34 cellular contexts compared by ENCODE assay signal in genomic region chr9:37001461-37001860, GRCh38. TPM values are rescaled to one million over a fixed set of nuclear protein-coding genes. Genes with fewer than 3 reads are reported as not detected.
DNase-seq lines count a peak whose midpoint lies in the region; ATAC-seq, FAIRE-seq and TF ChIP-seq lines count a peak whose summit lies in the region.
"Had no signal": no experiment of that assay in that cellular context is flagged by ENCODE, and none has a peak within 500 bp of the region (broad histone marks: within the 10 kb centered on the region; RNA-seq: fewer than 3 reads in every experiment).

No MANE protein-coding gene starts in this region.

- peak overlapping the region; percentile 86 for H3K4me2 ChIP-seq in OCI-LY7 (ENCODE audit: low read length)

- H3K36me3 Mint-ChIP-seq in memory B cell: peaks cover 34% of the 10 kb centered on the region
- H3K36me3 Mint-ChIP-seq in activated CD4-positive, alpha-beta T cell treated with anti-CD3 and anti-CD28 coated beads for 36 hours (ENCODE audit: low read depth): no peaks in the 10 kb centered on the region

- no peaks in the 10 kb centered on the region for H3K9me3 ChIP-seq in OCI-LY7 (ENCODE audit: low read length)
- H3K9me3 ChIP-seq: left lung, neutrophil, thoracic aorta, uterus had no signal

- no peaks in the 10 kb centered on the region for H3K27me3 Mint-ChIP-seq in memory B cell
- H3K27me3 Mint-ChIP-seq in activated CD4-positive, alpha-beta T cell treated with anti-CD3 and anti-CD28 coated beads for 36 hours: peaks cover 35% of the 10 kb centered on the region

- H3K27ac ChIP-seq in OCI-LY7 (ENCODE audit: low read depth, low read length, poor library complexity, severe bottlenecking): peak overlapping the region; percentile 96
- H3K27ac ChIP-seq: dorsolateral prefrontal cortex, left lung, neutrophil, thoracic aorta, uterus had no signal

- intact Hi-C loops in OCI-LY7 (cut with micrococcal nuclease; ENCODE audit: unreplicated experiment): loop anchor here (5.0 kb wide), 1 partner anchor 121 kb away; the partner anchor contains the start of gene ZCCHC7
- intact Hi-C loops in activated CD4-positive, alpha-beta T cell treated with anti-CD3 and anti-CD28 coated beads for 36 hours (cut with DNase I, micrococcal nuclease): no loop called here

- no peak for TF ChIP-seq POLR2A in GM12892 (IDR thresholded peaks at IDR 0.05; ENCODE audit: low read depth, low read length)

- no peaks in the 10 kb centered on the region for H4K20me1 ChIP-seq in OCI-LY7 (ENCODE audit: insufficient read depth, low read length)

- no TSS peak for BruUV-seq in OCI-LY7 (replicated peaks; lab: Mats Ljungman, UMichigan)

- peaks cover 68% of the 10 kb centered on the region for H3K4me1 Mint-ChIP-seq in memory B cell
- no peaks in the 10 kb centered on the region for H3K4me1 Mint-ChIP-seq in activated CD4-positive, alpha-beta T cell treated with anti-CD3 and anti-CD28 coated beads for 36 hours
- H3K4me1 Mint-ChIP-seq: activated CD4-positive, alpha-beta T cell treated with anti-CD3 and anti-CD28 coated beads, Interleukin-2, amount 10 ng/mL, durations not matched to agents 24 days and 14 days had no signal

- POLR2A ChIA-PET in OCI-LY7 (lab: Charles Lee): interaction anchor here (0.6 to 1.5 kb wide), 6 partner anchors 25 to 321 kb away, joined by 3 to 5 read pairs (median 4); no protein-coding TSS in a partner anchor
- POLR2A ChIA-PET in activated CD4-positive, alpha-beta T cell treated with anti-CD3 and anti-CD28 coated beads for 36 hours (lab: Charles Lee): no interaction called here

- H3K4me1 ChIP-seq in OCI-LY7 (ENCODE audit: insufficient read depth, low read length, poor library complexity, severe bottlenecking): peaks cover 100% of the 10 kb centered on the region
- H3K4me1 ChIP-seq: left lung, uterus had no signal

- no peaks in the 10 kb centered on the region for H3K9me2 ChIP-seq in OCI-LY7 (ENCODE audit: insufficient read depth, low read length)

- peak overlapping the region; percentile 81 for H3K4me3 Mint-ChIP-seq in memory B cell
- no peak overlapping the region for H3K4me3 Mint-ChIP-seq in activated CD4-positive, alpha-beta T cell treated with anti-CD3 and anti-CD28 coated beads for 36 hours
- H3K4me3 Mint-ChIP-seq: activated CD4-positive, alpha-beta T cell treated with anti-CD3 and anti-CD28 coated beads, Interleukin-2, amount 10 ng/mL, durations not matched to agents 24 days and 14 days; activated T-cell treated with anti-CD3 and anti-CD28 coated beads, Interleukin-2, amount 50 U/mL, for 4 hours; T-helper 2 cell treated with Interferon-gamma antibody and Interleukin-4, amounts not matched to agents 5 μg/mL and 100 μg/mL, for 36 hours had no signal

- no peak overlapping the region for H2AFZ ChIP-seq in OCI-LY7 (ENCODE audit: low read length)

- H3K79me2 ChIP-seq in OCI-LY7 (ENCODE audit: insufficient read depth, low read depth, low read length): peaks cover 89% of the 10 kb centered on the region

- peaks cover 86% of the 10 kb centered on the region for H3K36me3 ChIP-seq in OCI-LY7 (ENCODE audit: insufficient read depth, low read length)
- H3K36me3 ChIP-seq: left lung, neutrophil, thoracic aorta, uterus had no signal

- FAIRE-seq in GM12892 (lab: Jason Lieb, UNC): peak; percentile 70
- FAIRE-seq: A204.1, endothelial cell of umbilical vein, G401.6, H1 had no signal

- H3K4me3 ChIP-seq in AG10803 (ENCODE audit: low read length) (no peak overlapping the region), OCI-LY7 (ENCODE audit: low read depth, low read length, poor library complexity, severe bottlenecking) (peak overlapping the region; percentile 56)
- H3K4me3 ChIP-seq: dorsolateral prefrontal cortex, left lung, thoracic aorta, uterus had no signal

- ATAC-seq in memory B cell (ENCODE audit: low read depth) (no peak), HG03025 (IDR thresholded peaks at IDR 0.05; ENCODE audit: low FRiP score, unreplicated experiment) (no peak)
- no peak for ATAC-seq in activated CD4-positive, alpha-beta T cell treated with anti-CD3 and anti-CD28 coated beads for 36 hours
- ATAC-seq: activated naive CD8-positive, alpha-beta T cell treated with anti-CD3 and anti-CD28 coated beads, Interleukin-2, amount 50 U/mL, for 24 hours; activated T-cell treated with anti-CD3 and anti-CD28 coated beads, Interleukin-2, amount 50 U/mL, for 4 hours; left lung; sciatic nerve had no signal

- H3K9me3 Mint-ChIP-seq in memory B cell: no peaks in the 10 kb centered on the region
- H3K9me3 Mint-ChIP-seq in activated CD4-positive, alpha-beta T cell treated with anti-CD3 and anti-CD28 coated beads for 36 hours (ENCODE audit: low read depth): no peaks in the 10 kb centered on the region
- H3K9me3 Mint-ChIP-seq: activated CD4-positive, alpha-beta T cell treated with anti-CD3 and anti-CD28 coated beads, Interleukin-2, amount 10 ng/mL, durations not matched to agents 24 days and 14 days; activated naive CD8-positive, alpha-beta T cell treated with anti-CD3 and anti-CD28 coated beads, Interleukin-2, amount 50 U/mL, for 24 hours; activated T-cell treated with anti-CD3 and anti-CD28 coated beads, Interleukin-2, amount 50 U/mL, for 4 hours; T-helper 2 cell treated with Interferon-gamma antibody and Interleukin-4, amounts not matched to agents 5 μg/mL and 100 μg/mL, for 36 hours had no signal

- peak overlapping the region; percentile 92 for H3K27ac Mint-ChIP-seq in memory B cell
- H3K27ac Mint-ChIP-seq in activated CD4-positive, alpha-beta T cell treated with anti-CD3 and anti-CD28 coated beads for 36 hours: no peak overlapping the region
- H3K27ac Mint-ChIP-seq: activated CD4-positive, alpha-beta T cell treated with anti-CD3 and anti-CD28 coated beads, Interleukin-2, amount 10 ng/mL, durations not matched to agents 24 days and 14 days; activated naive CD8-positive, alpha-beta T cell treated with anti-CD3 and anti-CD28 coated beads, Interleukin-2, amount 50 U/mL, for 24 hours; T-helper 2 cell treated with Interferon-gamma antibody and Interleukin-4, amounts not matched to agents 5 μg/mL and 100 μg/mL, for 36 hours had no signal

- CTCF ChIA-PET in OCI-LY7 (lab: Charles Lee; ENCODE audit: unreplicated experiment): no interaction called here
- CTCF ChIA-PET in activated CD4-positive, alpha-beta T cell treated with anti-CD3 and anti-CD28 coated beads for 36 hours (lab: Charles Lee): interaction anchor here (0.7 kb wide), 1 partner anchor 901 kb away, joined by 4 read pairs; no protein-coding TSS in a partner anchor

- TF ChIP-seq CTCF in AG10803 (conservative IDR thresholded peaks at IDR 0.05; ENCODE audit: low read length) (no peak), OCI-LY7 (conservative IDR thresholded peaks at IDR 0.05; ENCODE audit: low read length) (no peak)

- DNase-seq in AG10803 (ENCODE audit: low read depth): peak; percentile 16
- DNase-seq in GM12892 (ENCODE audit: insufficient read length): no peak
- no peak for DNase-seq in OCI-LY7 (ENCODE audit: low spot score)
- no peak for DNase-seq in memory B cell (ENCODE audit: low spot score in 2 of 2)
- no peak for DNase-seq in NAMALWA (ENCODE audit: low spot score)
- DNase-seq in COR-L47 (lab: John Stamatoyannopoulos, UW): no peak
- no peak for DNase-seq in activated CD4-positive, alpha-beta T cell treated with anti-CD3 and anti-CD28 coated beads for 36 hours
- DNase-seq: activated CD4-positive, alpha-beta T cell treated with anti-CD3 and anti-CD28 coated beads, Interleukin-2, amount 10 ng/mL, durations not matched to agents 24 days and 14 days; activated naive CD8-positive, alpha-beta T cell treated with anti-CD3 and anti-CD28 coated beads, Interleukin-2, amount 50 U/mL, for 24 hours; activated T-cell treated with anti-CD3 and anti-CD28 coated beads, Interleukin-2, amount 50 U/mL, for 4 hours; central memory CD4-positive, alpha-beta T cell; DMS153; dorsolateral prefrontal cortex; IMR-90; left lung; mesendoderm; NCI-H1105; NCI-H187 treated with DMSO at 0.1 percent for 48 hours; NCI-H446 treated with DMSO at 0.1 percent for 48 hours; NCI-H82; stimulated activated CD4-positive, alpha-beta T cell treated with anti-CD3 and anti-CD28 coated beads, Interleukin-4, amount 100 ng/mL, for 4 hours; stimulated activated naive CD4-positive, alpha-beta T cell treated with Interleukin-2 at 50 U/mL for 16 hours; uterus had no signal

RNA-seq across cellular contexts. Expression of gene PAX5, which starts 32.6 kb away (rescaled TPM):
- polyA plus RNA-seq in GM12892 (2012; ENCODE audit: missing spikeins): 33.5 TPM
- total RNA-seq in OCI-LY7 (2014; rRNA removed; shearing (Covaris generic)): 50.4 and 62.5 TPM in 2 replicates
- 141 and 148 TPM in 2 replicates for total RNA-seq in OCI-LY7 (2022)
- total RNA-seq in activated CD4-positive, alpha-beta T cell treated with anti-CD3 and anti-CD28 coated beads for 36 hours: under 1 TPM; 0.21 to 0.51 TPM
- total RNA-seq: endothelial cell of umbilical vein, glomerular endothelial cell, IMR-90, M059J had no signal
- polyA plus RNA-seq: endothelial cell of umbilical vein, IMR-90 had no signal

Comparison
In these comparisons a context has a peak if more than half of its experiments do, and no peak if none do; other contexts are left out.
1. RNA of gene PAX5, which starts 32.6 kb away (total RNA-seq): 50.4 to 148 TPM in OCI-LY7; 0.21 to 0.51 TPM in activated CD4-positive, alpha-beta T cell treated with anti-CD3 and anti-CD28 coated beads for 36 hours; every median in the first group is over 10 times any median in the second.